8 cellular contexts compared by ENCODE assay signal in the genomic region with DNA sequence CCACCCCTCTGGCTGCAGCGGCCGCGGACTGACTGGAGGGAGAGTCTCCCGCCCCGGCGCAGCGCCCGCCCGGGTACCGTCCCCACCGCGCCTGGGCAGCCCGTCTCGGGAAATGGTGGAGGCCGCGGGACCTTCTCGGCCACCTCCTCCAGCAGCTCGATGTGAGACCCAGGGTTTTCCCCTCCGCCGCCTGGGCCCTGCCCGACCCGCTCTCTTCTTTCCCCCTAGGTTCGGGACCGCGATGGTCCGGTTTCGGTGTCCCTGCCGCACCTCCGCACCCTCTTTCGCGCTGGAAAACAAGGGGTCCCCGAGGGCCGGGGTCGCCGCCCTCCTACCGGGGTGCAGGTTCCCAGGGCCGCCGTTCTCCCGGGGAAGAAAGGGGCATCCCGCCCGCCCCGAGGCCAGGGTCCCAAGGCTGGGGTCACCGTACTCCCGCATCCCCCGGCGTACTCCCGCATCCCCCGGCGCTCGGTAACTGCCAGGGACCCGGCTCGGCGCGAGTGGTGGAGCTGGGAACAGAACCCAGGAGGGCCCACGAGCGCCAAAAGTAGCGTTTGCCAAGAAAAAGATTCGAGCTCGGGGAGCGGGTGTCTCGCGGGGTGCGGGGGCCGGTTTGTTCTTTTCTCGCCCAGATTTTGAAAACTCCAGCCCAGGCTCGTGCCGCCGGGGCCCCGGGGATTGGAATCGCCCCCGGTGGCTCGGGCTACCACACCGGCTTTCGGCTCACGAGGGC. TPM values are rescaled to one million over a fixed set of nuclear protein-coding genes. Genes with fewer than 3 reads are reported as not detected.
DNase-seq lines count a peak whose midpoint lies in the region; ATAC-seq and TF ChIP-seq lines count a peak whose summit lies in the region.

No MANE protein-coding gene starts in this region.

- H3K4me3 Mint-ChIP-seq in activated B cell treated with CpG ODN at 0.5 μM for 24 hours, result peak overlapping the region; percentile 72

- in situ Hi-C loops in HAP-1 (cut with MboI; ENCODE audit: low sequenced_read_pairs), result no loop called here

- peak overlapping the region; percentile 71 for H3K27ac ChIP-seq in osteoblast (ENCODE audit: low read depth, low read length)

- no peaks in the 10 kb centered on the region for H3K9me3 Mint-ChIP-seq in activated B cell treated with CpG ODN at 0.5 μM for 24 hours

- H3K36me3 Mint-ChIP-seq in activated B cell treated with CpG ODN at 0.5 μM for 24 hours (ENCODE audit: low read depth), result no peaks in the 10 kb centered on the region

- peaks cover 20% of the 10 kb centered on the region for H3K4me1 ChIP-seq in HAP-1
- peaks cover 21% of the 10 kb centered on the region for H3K4me1 ChIP-seq in osteoblast (ENCODE audit: insufficient read depth, low read length)

- H2AFZ ChIP-seq in osteoblast (ENCODE audit: low read length), result no peak overlapping the region

- CTCF ChIA-PET in activated B cell treated with CpG ODN at 0.5 μM for 24 hours (lab: Charles Lee), result interaction anchor here (1.0 kb wide), 1 partner anchor 37 kb away, joined by 3 read pairs; no protein-coding TSS in a partner anchor

- peak overlapping the region; percentile 92 for H3K4me3 ChIP-seq in HAP-1
- peak overlapping the region; percentile 95 to 97 for H3K4me3 ChIP-seq in foreskin fibroblast (ENCODE audit: low read depth in 1 of 2, low read length in 2 of 2)
- peak overlapping the region; percentile 96 for H3K4me3 ChIP-seq in osteoblast (ENCODE audit: insufficient read depth, low read length)

- H3K4me1 Mint-ChIP-seq in activated B cell treated with CpG ODN at 0.5 μM for 24 hours, result peaks cover 40% of the 10 kb centered on the region

- intact Hi-C loops in activated B cell treated with CpG ODN at 0.5 μM for 24 hours (cut with micrococcal nuclease), result loop anchor here (2.0 to 5.0 kb wide), 3 partner anchors 23 to 272 kb away; no protein-coding TSS in a partner anchor

- H3K79me2 ChIP-seq in osteoblast (ENCODE audit: insufficient read depth, low read length), result peaks cover 89% of the 10 kb centered on the region

- TF ChIP-seq CTCF in activated B cell treated with CpG ODN at 0.5 μM for 24 hours (IDR thresholded peaks at IDR 0.05), result no peak
- no peak for TF ChIP-seq CTCF in foreskin fibroblast (IDR thresholded peaks at IDR 0.05; ENCODE audit: low read depth, low read length)
- no peak for TF ChIP-seq CTCF in osteoblast (IDR thresholded peaks at IDR 0.05; ENCODE audit: extremely low read depth, low read depth, low read length)

- H3K27me3 Mint-ChIP-seq in activated B cell treated with CpG ODN at 0.5 μM for 24 hours, result peaks cover 30% of the 10 kb centered on the region

- H3K36me3 ChIP-seq in HAP-1 (replicated peaks), result peaks cover 10% of the 10 kb centered on the region
- H3K36me3 ChIP-seq in osteoblast (ENCODE audit: insufficient read depth, low read length), result no peaks in the 10 kb centered on the region

- ATAC-seq in activated B cell treated with CpG ODN at 0.5 μM for 24 hours (ENCODE audit: low read depth), result peak; percentile 16
- ATAC-seq in GM21723 (IDR thresholded peaks at IDR 0.05; ENCODE audit: unreplicated experiment), result no peak

- peaks cover 39% of the 10 kb centered on the region for H4K20me1 ChIP-seq in osteoblast (ENCODE audit: insufficient read depth, low read length)

- no peak overlapping the region for H3K27ac Mint-ChIP-seq in activated B cell treated with CpG ODN at 0.5 μM for 24 hours

- DNase-seq in HAP-1 (ENCODE audit: low spot score in 2 of 2), result peak in 1 of 2 experiments; percentile 48
- peak; percentile 36 for DNase-seq in activated B cell treated with CpG ODN at 0.5 μM for 24 hours
- peak in 1 of 2 donors; percentile 30 for DNase-seq in foreskin fibroblast
- peak; percentile 91 for DNase-seq in osteoblast (ENCODE audit: insufficient read length, low spot score, missing footprints)
- no peak for DNase-seq in AG20443 (ENCODE audit: low spot score)
- DNase-seq in NCI-H1417 (lab: John Stamatoyannopoulos, UW), result no peak
- DNase-seq in activated CD4-positive, alpha-beta T cell treated with anti-CD3 and anti-CD28 coated beads for 1 hour, result no peak

- H3K27me3 ChIP-seq in HAP-1 (ENCODE audit: low read depth), result no peaks in the 10 kb centered on the region
- H3K27me3 ChIP-seq in osteoblast (ENCODE audit: insufficient read depth, low read length), result no peaks in the 10 kb centered on the region

- peak overlapping the region; percentile 91 for H3K4me2 ChIP-seq in osteoblast (ENCODE audit: insufficient read depth, low read length)

- POLR2A ChIA-PET in activated B cell treated with CpG ODN at 0.5 μM for 24 hours (lab: Charles Lee), result no interaction called here

- no peaks in the 10 kb centered on the region for H3K9me3 ChIP-seq in HAP-1
- H3K9me3 ChIP-seq in osteoblast (ENCODE audit: low read depth, low read length), result no peaks in the 10 kb centered on the region

RNA-seq across cellular contexts. Expression of gene TNRC18, which starts 3.4 kb away (rescaled TPM):
- total RNA-seq in activated B cell treated with CpG ODN at 0.5 μM for 24 hours (55.0 and 57.2 TPM in 2 replicates), osteoblast (61.3 and 83.6 TPM in 2 replicates)

Comparison
In these comparisons a context has a peak if more than half of its experiments do, and no peak if none do; other contexts are left out.
1. DNase-seq: peak in activated B cell treated with CpG ODN at 0.5 μM for 24 hours (single experiment) and osteoblast (single experiment); none in AG20443 (single experiment), NCI-H1417 (0 of 3) and activated CD4-positive, alpha-beta T cell treated with anti-CD3 and anti-CD28 coated beads for 1 hour (single experiment).
2. Peak in every context shown above with its lines, with median percentiles within 50 percentile points of each other: H3K4me3 ChIP-seq.